Comparison of ENCODE assay signal across 8 cellular contexts in the genomic region with DNA sequence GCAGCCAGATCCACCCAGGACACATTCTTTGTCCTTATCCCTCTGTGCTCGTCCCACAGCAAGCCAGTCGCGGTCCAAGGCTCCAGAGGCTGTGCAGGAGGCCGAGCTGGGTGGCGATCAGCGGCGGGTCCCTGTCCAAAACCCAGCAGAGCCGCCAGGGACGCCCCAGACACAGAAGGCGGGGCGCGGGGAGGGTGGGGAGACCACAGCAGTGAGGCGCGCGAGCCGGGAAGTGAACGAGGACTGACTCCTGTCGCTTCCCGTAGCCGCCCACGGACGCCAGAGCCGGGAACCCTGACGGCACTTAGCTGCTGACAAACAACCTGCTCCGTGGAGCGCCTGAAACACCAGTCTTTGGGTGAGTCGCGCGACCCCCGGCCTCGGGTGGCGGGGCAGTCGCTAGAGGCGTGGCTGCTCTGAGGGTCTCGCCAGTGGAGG. TPM values are rescaled to one million over a fixed set of nuclear protein-coding genes. Genes with fewer than 3 reads are reported as not detected.
DNase-seq lines count a peak whose midpoint lies in the region; ATAC-seq and TF ChIP-seq lines count a peak whose summit lies in the region.

A gene (plus strand): TSS at position 279 of the 438 bp plus-strand sequence. CDS start 2,089 bp downstream, outside the sequence.

- peaks cover 26% of the 10 kb centered on the region for H3K36me3 ChIP-seq in lower lobe of right lung

- peaks cover 2% of the 10 kb centered on the region for H3K27me3 Mint-ChIP-seq in activated CD4-positive, alpha-beta memory T cell treated with anti-CD3 and anti-CD28 coated beads, Interleukin-2, amount 10 ng/mL, durations not matched to agents 7 days and 5 days

- ATAC-seq in GM18858 (IDR thresholded peaks at IDR 0.05; ENCODE audit: unreplicated experiment) (peak; percentile 44), HG03066 (IDR thresholded peaks at IDR 0.05; ENCODE audit: low read depth, unreplicated experiment) (peak; percentile 61), lower lobe of right lung (peak; percentile 98)

- intact Hi-C loops in lower lobe of right lung (cut with DNase I), result no loop called here

- no peak for TF ChIP-seq CTCF in lower lobe of right lung (IDR thresholded peaks at IDR 0.05)

- H3K9me3 Mint-ChIP-seq in activated CD4-positive, alpha-beta memory T cell treated with anti-CD3 and anti-CD28 coated beads, Interleukin-2, amount 10 ng/mL, durations not matched to agents 7 days and 5 days, result no peaks in the 10 kb centered on the region

- H3K27ac ChIP-seq in lower lobe of right lung, result peak within 1 kb of the TSS; percentile 95

- H3K4me1 ChIP-seq in lower lobe of right lung, result peaks cover 17% of the 10 kb centered on the region

- no peaks in the 10 kb centered on the region for H3K9me3 ChIP-seq in lower lobe of right lung

- CTCF ChIA-PET in activated CD4-positive, alpha-beta memory T cell treated with anti-CD3 and anti-CD28 coated beads, Interleukin-2, amount 10 ng/mL, durations not matched to agents 7 days and 5 days (lab: Charles Lee), result interaction anchor here (0.9 kb wide), 1 partner anchor 10 kb away, joined by 4 read pairs; no protein-coding TSS in a partner anchor

- DNase-seq in 8988T (peak; percentile 52), NCI-H510A treated with DMSO at 0.1 percent for 48 hours (lab: John Stamatoyannopoulos, UW) (peak; percentile 29), ecto neural progenitor cell (ENCODE audit: low spot score) (peak; percentile 80), lower lobe of right lung (peak; percentile 95)
- DNase-seq in activated CD4-positive, alpha-beta memory T cell treated with anti-CD3 and anti-CD28 coated beads, Interleukin-2, amount 10 ng/mL, durations not matched to agents 7 days and 5 days, result peak; percentile 90
- peak; percentile 57 to 79 (median 69) for DNase-seq in stimulated activated CD4-positive, alpha-beta T cell treated with anti-CD3 and anti-CD28 coated beads, TNF-alpha, amount 100 ng/mL, for 1 hour (ENCODE audit: low read depth in 3 of 3, low spot score in 1 of 3)

- H3K4me3 Mint-ChIP-seq in activated CD4-positive, alpha-beta memory T cell treated with anti-CD3 and anti-CD28 coated beads, Interleukin-2, amount 10 ng/mL, durations not matched to agents 7 days and 5 days, result peak within 1 kb of the TSS; percentile 88

- POLR2A ChIA-PET in activated CD4-positive, alpha-beta memory T cell treated with anti-CD3 and anti-CD28 coated beads, Interleukin-2, amount 10 ng/mL, durations not matched to agents 7 days and 5 days (lab: Charles Lee), result interaction anchor here (0.5 to 2.6 kb wide), 15 partner anchors 9 to 273 kb away, joined by 3 to 18 read pairs (median 3); a partner anchor contains a TSS

- H3K27me3 ChIP-seq in lower lobe of right lung (ENCODE audit: low read depth), result no peaks in the 10 kb centered on the region

- H3K4me3 ChIP-seq in lower lobe of right lung, result peak within 1 kb of the TSS; percentile 99

- H3K36me3 Mint-ChIP-seq in activated CD4-positive, alpha-beta memory T cell treated with anti-CD3 and anti-CD28 coated beads, Interleukin-2, amount 10 ng/mL, durations not matched to agents 7 days and 5 days (ENCODE audit: low read depth), result peaks cover 38% of the 10 kb centered on the region

- H3K4me1 Mint-ChIP-seq in activated CD4-positive, alpha-beta memory T cell treated with anti-CD3 and anti-CD28 coated beads, Interleukin-2, amount 10 ng/mL, durations not matched to agents 7 days and 5 days, result peaks cover 41% of the 10 kb centered on the region

- peak within 1 kb of the TSS; percentile 98 for H3K27ac Mint-ChIP-seq in activated CD4-positive, alpha-beta memory T cell treated with anti-CD3 and anti-CD28 coated beads, Interleukin-2, amount 10 ng/mL, durations not matched to agents 7 days and 5 days

RNA-seq across cellular contexts. Expression of the gene that starts here (rescaled TPM):
- 100 to 1,000 TPM; 145 to 146 TPM for total RNA-seq in activated CD4-positive, alpha-beta memory T cell treated with anti-CD3 and anti-CD28 coated beads, Interleukin-2, amount 10 ng/mL, durations not matched to agents 7 days and 5 days
- total RNA-seq in lower lobe of right lung, result 72.3 TPM

Comparison
In these comparisons a context has a peak if more than half of its experiments do, and no peak if none do; other contexts are left out.
1. Peak in every context shown above with its lines: DNase-seq, ATAC-seq, H3K4me3 ChIP-seq and H3K27ac ChIP-seq.
2. DNase-seq: peak in every context shown above with its lines; median percentile 95 in lower lobe of right lung; 90 in activated CD4-positive, alpha-beta memory T cell treated with anti-CD3 and anti-CD28 coated beads, Interleukin-2, amount 10 ng/mL, durations not matched to agents 7 days and 5 days; 80 in ecto neural progenitor cell; 69 in stimulated activated CD4-positive, alpha-beta T cell treated with anti-CD3 and anti-CD28 coated beads, TNF-alpha, amount 100 ng/mL, for 1 hour; 52 in 8988T; 29 in NCI-H510A treated with DMSO at 0.1 percent for 48 hours.
3. ATAC-seq: peak in every context shown above with its lines; median percentile 98 in lower lobe of right lung; 61 in HG03066; 44 in GM18858.